1 cellular context compared by ENCODE assay signal in genomic region chr2:1865716-1866234, GRCh38.
TF ChIP-seq lines count a peak whose summit lies in the region.

No MANE protein-coding gene starts in this region.

TF ChIP-seq in GM23338, 12 proteins besides CTCF, POLR2A, EP300 and RAD21 (continued from another document):
- TF ChIP-seq ZNF462 (CRISPR knock-in tag; IDR thresholded peaks at IDR 0.05): no peak
- TF ChIP-seq NANOG (IDR thresholded peaks at IDR 0.05; ENCODE audit: borderline replicate concordance): no peak
- no peak for TF ChIP-seq CREB1 (CRISPR knock-in tag; IDR thresholded peaks at IDR 0.05; ENCODE audit: low read depth)
TF ChIP-seq in GM23338: peak in this region for 0.
